ENCODE assay signal across 31 cellular contexts in the genomic region with DNA sequence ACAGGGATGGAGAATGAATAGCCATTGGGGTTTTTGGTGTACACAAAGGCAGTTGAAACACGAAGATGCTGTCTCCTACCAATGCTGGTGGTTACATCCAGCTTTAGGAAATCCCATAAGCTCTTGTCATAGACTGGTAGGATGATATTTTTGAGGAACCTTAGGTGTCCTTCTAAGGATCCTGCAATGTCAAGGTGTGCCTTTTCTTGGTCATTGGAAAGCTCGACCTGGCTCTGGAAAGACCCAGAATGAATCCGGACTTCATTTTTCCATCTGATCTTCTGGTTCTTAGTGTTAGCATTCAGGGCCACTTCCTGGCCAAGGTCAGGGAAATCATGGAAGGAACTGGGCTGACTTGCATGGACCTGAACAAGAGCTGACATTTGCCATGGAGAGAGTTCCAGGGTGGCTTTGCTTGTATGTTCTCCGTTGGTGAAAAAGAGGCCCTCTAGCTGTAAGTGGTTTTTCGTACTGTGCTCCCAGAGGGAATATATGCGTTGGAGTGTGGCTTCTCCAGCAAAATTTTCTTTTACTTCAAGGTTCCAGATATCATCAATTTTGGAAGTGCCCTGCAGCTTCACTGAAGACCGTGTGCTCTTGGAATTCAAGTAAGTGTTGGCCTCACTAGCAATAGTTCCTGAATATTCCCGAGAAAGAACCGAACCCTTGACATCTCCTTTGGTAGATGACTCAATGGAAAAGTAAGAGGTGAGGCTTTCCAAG. TPM values are rescaled to one million over a fixed set of nuclear protein-coding genes. Genes with fewer than 3 reads are reported as not detected.
"Had no signal": no experiment of that assay in that cellular context is flagged by ENCODE, and none has a peak within 500 bp of the region (broad histone marks: within the 10 kb centered on the region; RNA-seq: fewer than 3 reads in every experiment).

No MANE protein-coding gene starts in this region.

- H3K27me3 ChIP-seq: ascending aorta, cardiac muscle cell had no signal

- DNase-seq: activated B cell treated with CpG ODN at 0.5 μM for 24 hours; activated CD4-positive, alpha-beta memory T cell treated with anti-CD3 and anti-CD28 coated beads for 36 hours; activated CD4-positive, alpha-beta T cell treated with anti-CD3 and anti-CD28 coated beads for 4 hours; activated CD4-positive, alpha-beta T cell treated with anti-CD3 and anti-CD28 coated beads, Interleukin-2, amount 10 ng/mL, durations not matched to agents 24 days and 14 days; activated CD4-positive, alpha-beta T cell treated with anti-CD3 and anti-CD28 coated beads, Interleukin-2, amount 50 U/mL, for 1 hour; activated CD4-positive, alpha-beta T cell treated with anti-CD3 and anti-CD28 coated beads, Interleukin-2, amount 50 U/mL, for 4 hours; activated CD4-positive, CD25-positive, alpha-beta regulatory T cell treated with anti-CD3 and anti-CD28 coated beads, Interleukin-2, amount 50 U/mL, for 72 hours; activated CD8-positive, alpha-beta memory T cell treated with anti-CD3 and anti-CD28 coated beads for 24 hours; activated CD8-positive, alpha-beta memory T cell treated with anti-CD3 and anti-CD28 coated beads, Interleukin-2, amount 10 ng/mL, durations not matched to agents 7 days and 5 days; activated CD8-positive, alpha-beta memory T cell treated with anti-CD3 and anti-CD28 coated beads, Interleukin-2, amount 50 U/mL, for 48 hours; activated CD8-positive, alpha-beta T cell treated with anti-CD3 and anti-CD28 coated beads, Interleukin-2, amount 10 ng/mL, durations not matched to agents 7 days and 5 days; activated effector memory CD4-positive, alpha-beta T cell treated with Interleukin-2 at 50 U/mL for 16 hours; activated gamma-delta T cell; activated naive CD4-positive, alpha-beta T cell treated with anti-CD3 and anti-CD28 coated beads, Interleukin-2, amount 10 ng/mL, durations not matched to agents 7 days and 5 days; activated naive CD4-positive, alpha-beta T cell treated with Interleukin-2 at 50 U/mL for 16 hours; activated naive CD8-positive, alpha-beta T cell treated with anti-CD3 and anti-CD28 coated beads, Interleukin-2, amount 10 ng/mL, durations not matched to agents 7 days and 5 days; activated naive CD8-positive, alpha-beta T cell treated with anti-CD3 and anti-CD28 coated beads, Interleukin-2, amount 50 U/mL, for 24 hours; activated T-cell treated with anti-CD3 and anti-CD28 coated beads, Interleukin-2, amount 50 U/mL, for 24 hours; activated T-cell treated with anti-CD3 and anti-CD28 coated beads, Interleukin-2, amount 50 U/mL, for 48 hours; amygdala; anterior cingulate cortex; caudate nucleus; cerebellar nuclear complex; T-helper 1 cell; T-helper 2 cell; T-helper 9 cell had no signal

- H3K4me3 ChIP-seq: ascending aorta, cardiac muscle cell had no signal

- ATAC-seq: activated CD8-positive, alpha-beta memory T cell treated with anti-CD3 and anti-CD28 coated beads, Interleukin-2, amount 10 ng/mL, durations not matched to agents 7 days and 5 days; activated CD8-positive, alpha-beta T cell treated with anti-CD3 and anti-CD28 coated beads, Interleukin-2, amount 10 ng/mL, durations not matched to agents 7 days and 5 days; activated naive CD8-positive, alpha-beta T cell treated with anti-CD3 and anti-CD28 coated beads, Interleukin-2, amount 50 U/mL, for 24 hours had no signal

- H3K36me3 ChIP-seq: cardiac muscle cell had no signal

- H3K4me1 ChIP-seq: ascending aorta had no signal

- H3K27ac ChIP-seq: ascending aorta, cardiac muscle cell, VCaP had no signal

- FAIRE-seq: TTC549 had no signal

RNA-seq across cellular contexts. Expression of gene APOB, which starts 38.0 kb away (rescaled TPM):
- total RNA-seq: activated B cell treated with CpG ODN at 0.5 μM for 24 hours; activated CD4-positive, alpha-beta memory T cell treated with anti-CD3 and anti-CD28 coated beads for 36 hours; activated CD4-positive, alpha-beta T cell treated with anti-CD3 and anti-CD28 coated beads, Interleukin-2, amount 10 ng/mL, durations not matched to agents 24 days and 14 days; activated CD8-positive, alpha-beta memory T cell treated with anti-CD3 and anti-CD28 coated beads, Interleukin-2, amount 10 ng/mL, durations not matched to agents 7 days and 5 days; activated CD8-positive, alpha-beta T cell treated with anti-CD3 and anti-CD28 coated beads, Interleukin-2, amount 10 ng/mL, durations not matched to agents 7 days and 5 days; activated naive CD8-positive, alpha-beta T cell treated with anti-CD3 and anti-CD28 coated beads, Interleukin-2, amount 10 ng/mL, durations not matched to agents 7 days and 5 days; activated T-helper 2 cell treated with anti-CD3 and anti-CD28 coated beads, Interferon-gamma antibody, Interleukin-2, Interleukin-4, amounts not matched to agents 10 μg/mL and 5 μg/mL and 100 μg/mL, durations not matched to agents 14 hours and 24 hours and 36 hours had no signal
